In genomic region chr4:2812985-2813384, GRCh38 we compare ENCODE assay signal across 8 cellular contexts. TPM values are rescaled to one million over a fixed set of nuclear protein-coding genes. Genes with fewer than 3 reads are reported as not detected.
DNase-seq lines count a peak whose midpoint lies in the region; ATAC-seq and TF ChIP-seq lines count a peak whose summit lies in the region.

No MANE protein-coding gene starts in this region.

- intact Hi-C loops in natural killer cell (cut with micrococcal nuclease): loop anchor here (1.0 to 10.0 kb wide), 5 partner anchors 22 to 122 kb away; no protein-coding TSS in a partner anchor

- peak overlapping the region; percentile 66 for H3K27ac ChIP-seq in CD8-positive, alpha-beta memory T cell (ENCODE audit: low read depth, low read length)
- peak overlapping the region; percentile 40 for H3K27ac ChIP-seq in caudate nucleus (ENCODE audit: low read depth, low read length)

- CTCF ChIA-PET in CD8-positive, alpha-beta memory T cell (lab: Charles Lee): interaction anchor here (1.0 to 6.1 kb wide), 3 partner anchors 47 to 151 kb away, joined by 4 to 30 read pairs (median 4); partner anchors contain the start of genes GRK4 and NOP14

- peak overlapping the region; percentile 73 to 92 (median 88) for H3K4me3 Mint-ChIP-seq in CD8-positive, alpha-beta memory T cell
- peak overlapping the region; percentile 81 for H3K4me3 Mint-ChIP-seq in natural killer cell

- peaks cover 52 to 62% (median 55%) of the 10 kb centered on the region in 3 donors for H3K4me1 Mint-ChIP-seq in CD8-positive, alpha-beta memory T cell
- H3K4me1 Mint-ChIP-seq in natural killer cell: peaks cover 51 to 76% of the 10 kb centered on the region in 2 donors

- H3K36me3 ChIP-seq in CD8-positive, alpha-beta memory T cell (ENCODE audit: insufficient read depth, low read length): no peaks in the 10 kb centered on the region

- H3K4me3 ChIP-seq in CD8-positive, alpha-beta memory T cell (ENCODE audit: low read length): peak overlapping the region; percentile 59

- POLR2A ChIA-PET in CD8-positive, alpha-beta memory T cell (lab: Charles Lee): interaction anchor here (0.9 to 1.5 kb wide), 2 partner anchors 12 to 49 kb away, joined by 4 to 5 read pairs; no protein-coding TSS in a partner anchor

- no peaks in the 10 kb centered on the region for H3K27me3 ChIP-seq in CD8-positive, alpha-beta memory T cell (ENCODE audit: insufficient read depth, low read length, poor library complexity, severe bottlenecking)

- no peaks in the 10 kb centered on the region for H3K27me3 Mint-ChIP-seq in CD8-positive, alpha-beta memory T cell
- no peaks in the 10 kb centered on the region for H3K27me3 Mint-ChIP-seq in natural killer cell (ENCODE audit: low read depth in 2 of 2)

- H3K4me1 ChIP-seq in CD8-positive, alpha-beta memory T cell (ENCODE audit: insufficient read depth, low read length): peaks cover 59% of the 10 kb centered on the region

- no peak for DNase-seq in CD8-positive, alpha-beta memory T cell
- no peak for DNase-seq in caudate nucleus (lab: John Stamatoyannopoulos, UW)
- DNase-seq in natural killer cell: no peak
- no peak for DNase-seq in NCI-H2029 treated with DMSO at 0.1 percent for 48 hours (lab: John Stamatoyannopoulos, UW)
- no peak for DNase-seq in NCI-H128 (lab: John Stamatoyannopoulos, UW; ENCODE audit: unreplicated experiment)
- no peak for DNase-seq in activated CD8-positive, alpha-beta memory T cell treated with anti-CD3 and anti-CD28 coated beads, Interleukin-2, amount 50 U/mL, for 4 hours

- H3K27ac Mint-ChIP-seq in CD8-positive, alpha-beta memory T cell: peak overlapping the region; percentile 54 to 97 (median 85)
- peak overlapping the region; percentile 98 to 99 for H3K27ac Mint-ChIP-seq in natural killer cell

- no peaks in the 10 kb centered on the region for H3K9me3 Mint-ChIP-seq in CD8-positive, alpha-beta memory T cell
- H3K9me3 Mint-ChIP-seq in natural killer cell: no peaks in the 10 kb centered on the region

- H3K9me3 ChIP-seq in CD8-positive, alpha-beta memory T cell (ENCODE audit: low read length): no peaks in the 10 kb centered on the region

- H3K36me3 Mint-ChIP-seq in CD8-positive, alpha-beta memory T cell: peaks cover 0 to 14% (median 6%) of the 10 kb centered on the region in 3 donors
- H3K36me3 Mint-ChIP-seq in natural killer cell: no peaks in the 10 kb centered on the region

- TF ChIP-seq CTCF in natural killer cell (IDR thresholded peaks at IDR 0.05): no peak

- peak; percentile 8 for ATAC-seq in HG03175 (IDR thresholded peaks at IDR 0.05; ENCODE audit: unreplicated experiment)
- ATAC-seq in natural killer cell: no peak
- no peak for ATAC-seq in GM19328 (IDR thresholded peaks at IDR 0.05; ENCODE audit: unreplicated experiment)

RNA-seq across cellular contexts. Expression of gene SH3BP2, which starts 20.1 kb away (rescaled TPM):
- total RNA-seq in CD8-positive, alpha-beta memory T cell: 10 to 100 TPM; 68.8 to 75.4 TPM
- polyA plus RNA-seq in CD8-positive, alpha-beta memory T cell: 35.7 TPM
- 100 to 1,000 TPM; 213 to 283 (median 221) TPM for total RNA-seq in natural killer cell

RNA-seq across cellular contexts. Expression of gene ADD1, which starts 30.7 kb away (rescaled TPM):
- 100 to 1,000 TPM; 185 to 192 TPM for total RNA-seq in CD8-positive, alpha-beta memory T cell
- 217 TPM for polyA plus RNA-seq in CD8-positive, alpha-beta memory T cell
- total RNA-seq in natural killer cell: 100 to 1,000 TPM; 383 to 465 (median 452) TPM

RNA-seq across cellular contexts. Expression of gene TNIP2, which starts 56.8 kb away (rescaled TPM):
- 10 to 100 TPM; 87.7 to 92.3 TPM for total RNA-seq in CD8-positive, alpha-beta memory T cell
- polyA plus RNA-seq in CD8-positive, alpha-beta memory T cell: 57.4 TPM
- 10 to 100 TPM; 35.6 to 53.9 (median 41.6) TPM for total RNA-seq in natural killer cell
